In the genomic region with DNA sequence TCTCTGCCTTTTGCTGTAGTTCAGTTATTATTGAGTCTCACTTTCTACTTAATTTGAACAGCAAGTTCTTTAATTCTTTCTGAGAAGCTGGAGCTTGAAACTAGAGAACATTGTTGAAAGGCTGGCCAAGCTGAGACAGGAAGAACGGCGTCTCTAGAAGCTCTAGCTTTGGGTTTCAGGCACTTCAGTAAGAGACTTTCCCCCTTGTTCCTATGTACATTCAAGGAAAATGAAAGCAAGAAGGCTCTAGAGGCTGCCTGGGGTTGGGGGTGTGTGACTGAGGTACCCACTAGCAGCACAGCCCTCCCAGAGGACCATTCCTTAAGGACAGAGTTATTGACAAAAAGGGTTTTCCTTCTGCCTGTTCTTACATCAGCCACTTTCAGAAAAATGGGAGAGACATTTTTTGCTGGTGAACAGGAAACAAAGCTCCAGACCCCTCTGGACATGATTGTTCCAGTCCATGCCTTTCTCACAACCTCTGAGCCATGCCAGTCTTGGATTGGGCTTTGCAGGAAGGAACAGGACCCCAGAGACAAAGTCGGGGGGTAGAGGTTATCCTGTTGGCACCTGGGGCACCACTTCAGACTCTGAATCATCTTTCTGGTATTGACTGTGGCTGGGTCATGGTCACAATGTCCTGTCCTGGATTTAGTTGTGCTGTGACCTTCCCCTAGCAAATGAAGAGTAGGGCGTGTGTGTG, we compare ENCODE assay signal across 17 cellular contexts.
A peak's percentile ranks its signal among the peaks of the same experiment; 100 is the strongest.
DNase-seq lines count a peak whose midpoint lies in the region; ATAC-seq and TF ChIP-seq lines count a peak whose summit lies in the region.
"Had no signal": no experiment of that assay in that cellular context is flagged by ENCODE, and none has a peak within 500 bp of the region (broad histone marks: within the 10 kb centered on the region; RNA-seq: fewer than 3 reads in every experiment).

No MANE protein-coding gene starts in this region.

- H3K27me3 Mint-ChIP-seq in stimulated activated naive CD8-positive, alpha-beta T cell treated with anti-CD3 and anti-CD28 coated beads, Interleukin-15, amount 100 ng/mL, for 72 hours, result peaks cover 8% of the 10 kb centered on the region

- no peak for TF ChIP-seq CTCF in RWPE2 (IDR thresholded peaks at IDR 0.05; ENCODE audit: poor library complexity, severe bottlenecking)

- no peak overlapping the region for H3K4me3 ChIP-seq in RWPE2 (ENCODE audit: severe bottlenecking)
- H3K4me3 ChIP-seq: A549 had no signal

- H3K9me3 Mint-ChIP-seq in stimulated activated naive CD8-positive, alpha-beta T cell treated with anti-CD3 and anti-CD28 coated beads, Interleukin-15, amount 100 ng/mL, for 72 hours, result peaks cover 0 to 4% of the 10 kb centered on the region in 2 donors

- H3K27ac Mint-ChIP-seq in stimulated activated naive CD8-positive, alpha-beta T cell treated with anti-CD3 and anti-CD28 coated beads, Interleukin-15, amount 100 ng/mL, for 72 hours, result no peak overlapping the region

- no peaks in the 10 kb centered on the region for H3K27me3 ChIP-seq in RWPE2 (ENCODE audit: insufficient read depth, poor library complexity, severe bottlenecking)

- H3K4me1 Mint-ChIP-seq in stimulated activated naive CD8-positive, alpha-beta T cell treated with anti-CD3 and anti-CD28 coated beads, Interleukin-15, amount 100 ng/mL, for 72 hours, result peaks cover 6% of the 10 kb centered on the region

- H3K9me3 ChIP-seq in RWPE2 (ENCODE audit: severe bottlenecking), result no peaks in the 10 kb centered on the region

- DNase-seq in stimulated activated naive CD8-positive, alpha-beta T cell treated with anti-CD3 and anti-CD28 coated beads, Interleukin-15, amount 100 ng/mL, for 72 hours, result no peak
- no peak for DNase-seq in stimulated activated naive CD8-positive, alpha-beta T cell treated with anti-CD3 and anti-CD28 coated beads, Interleukin-15, Interleukin-2, amounts not matched to agents 100 U/mL and 50 U/mL, for 24 hours
- DNase-seq in RWPE2 (ENCODE audit: low spot score), result no peak
- peak; percentile 38 for DNase-seq in fibroblast of peridontal ligament (ENCODE audit: extremely low read depth)
- no peak for DNase-seq in NCI-H1436 treated with DMSO at 0.1 percent for 48 hours (lab: John Stamatoyannopoulos, UW)
- DNase-seq in NCI-H2107 treated with DMSO at 0.1 percent for 48 hours (lab: John Stamatoyannopoulos, UW; ENCODE audit: unreplicated experiment), result no peak
- DNase-seq: COR-L47, KBM-7, NCI-H1105 treated with DMSO at 0.1 percent for 48 hours, NCI-H187 treated with DMSO at 0.1 percent for 48 hours, NCI-H2171 treated with DMSO at 0.1 percent for 48 hours, RPMI8226 had no signal

- ATAC-seq in stimulated activated naive CD8-positive, alpha-beta T cell treated with anti-CD3 and anti-CD28 coated beads, Interleukin-15, amount 100 ng/mL, for 72 hours, result peak; percentile 46
- no peak for ATAC-seq in stimulated activated naive CD8-positive, alpha-beta T cell treated with anti-CD3 and anti-CD28 coated beads, Interleukin-15, Interleukin-2, amounts not matched to agents 100 U/mL and 50 U/mL, for 24 hours
- ATAC-seq in RWPE2 (ENCODE audit: low read depth) (no peak; the same call in 2 of the 3 replicates), GM21717 (IDR thresholded peaks at IDR 0.05; ENCODE audit: unreplicated experiment) (no peak), GM21515 (IDR thresholded peaks at IDR 0.05; ENCODE audit: unreplicated experiment) (no peak)
- ATAC-seq: A549 had no signal

- H3K27ac ChIP-seq in RWPE2 (ENCODE audit: poor library complexity, severe bottlenecking), result peak overlapping the region; percentile 61
- H3K27ac ChIP-seq: A549, HL-60 had no signal

- no peak overlapping the region for H3K4me3 Mint-ChIP-seq in stimulated activated naive CD8-positive, alpha-beta T cell treated with anti-CD3 and anti-CD28 coated beads, Interleukin-15, amount 100 ng/mL, for 72 hours
- H3K4me3 Mint-ChIP-seq: CD14-positive monocyte had no signal

- H3K36me3 ChIP-seq in RWPE2 (ENCODE audit: low read depth), result peaks cover 9% of the 10 kb centered on the region

- peaks cover 17% of the 10 kb centered on the region for H3K4me1 ChIP-seq in RWPE2 (ENCODE audit: insufficient read depth, poor library complexity, severe bottlenecking)
